1 cellular context compared by ENCODE assay signal in the genomic region with DNA sequence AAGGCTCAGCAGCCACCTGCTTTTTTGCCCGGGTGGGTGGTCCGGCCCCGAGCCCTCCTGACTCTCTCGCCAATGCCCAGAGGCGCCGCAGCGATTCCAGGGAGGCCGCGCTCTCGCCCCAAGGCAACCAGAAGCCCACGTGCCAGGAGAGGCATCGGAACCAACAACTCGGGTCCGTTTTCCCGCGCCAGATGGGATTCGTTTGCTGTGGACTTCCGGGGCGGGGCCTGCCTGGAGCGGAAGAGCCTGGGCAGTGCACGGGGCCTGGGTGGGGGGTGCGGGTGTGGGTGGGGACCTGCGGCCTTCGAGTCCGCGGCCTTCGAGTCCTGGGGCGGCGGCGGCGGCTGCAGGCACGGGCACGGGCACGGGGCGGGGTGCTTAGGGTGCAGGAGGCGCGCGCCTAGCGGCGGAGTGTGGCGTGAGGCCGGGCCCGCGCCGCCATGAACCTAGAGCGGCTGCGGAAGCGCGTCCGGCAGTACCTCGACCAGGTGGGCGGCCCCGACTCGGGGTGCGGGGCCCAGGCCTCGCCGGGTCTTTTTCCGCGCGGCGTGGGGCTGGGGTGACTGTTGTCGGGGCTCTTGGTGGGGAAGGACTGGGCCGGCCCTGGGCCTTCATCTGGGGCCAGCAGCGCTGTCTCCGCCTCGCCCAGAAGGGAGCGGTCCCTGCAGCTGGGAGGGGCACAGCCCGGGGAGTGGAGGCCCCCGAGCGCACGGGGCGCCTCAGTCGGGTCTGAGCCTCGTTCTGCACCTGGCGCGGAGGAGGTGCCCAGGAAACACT.
TF ChIP-seq lines count a peak whose summit lies in the region.

A gene with protein sequence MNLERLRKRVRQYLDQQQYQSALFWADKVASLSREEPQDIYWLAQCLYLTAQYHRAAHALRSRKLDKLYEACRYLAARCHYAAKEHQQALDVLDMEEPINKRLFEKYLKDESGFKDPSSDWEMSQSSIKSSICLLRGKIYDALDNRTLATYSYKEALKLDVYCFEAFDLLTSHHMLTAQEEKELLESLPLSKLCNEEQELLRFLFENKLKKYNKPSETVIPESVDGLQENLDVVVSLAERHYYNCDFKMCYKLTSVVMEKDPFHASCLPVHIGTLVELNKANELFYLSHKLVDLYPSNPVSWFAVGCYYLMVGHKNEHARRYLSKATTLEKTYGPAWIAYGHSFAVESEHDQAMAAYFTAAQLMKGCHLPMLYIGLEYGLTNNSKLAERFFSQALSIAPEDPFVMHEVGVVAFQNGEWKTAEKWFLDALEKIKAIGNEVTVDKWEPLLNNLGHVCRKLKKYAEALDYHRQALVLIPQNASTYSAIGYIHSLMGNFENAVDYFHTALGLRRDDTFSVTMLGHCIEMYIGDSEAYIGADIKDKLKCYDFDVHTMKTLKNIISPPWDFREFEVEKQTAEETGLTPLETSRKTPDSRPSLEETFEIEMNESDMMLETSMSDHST (plus strand): TSS at position 253 of the 777 bp plus-strand sequence. CDS start 188 bp downstream, at position 441.

TF ChIP-seq in H1, 55 proteins besides CTCF, POLR2A, EP300 and RAD21 (continued from another document):
- TF ChIP-seq CHD7 (IDR thresholded peaks at IDR 0.05; ENCODE audit: insufficient replicate concordance, low read length) (no peak), POU5F1 (IDR thresholded peaks at IDR 0.05; ENCODE audit: low read depth, low read length) (0 out of 2 replicates have a peak, but pooled peaks have one; percentile 9), RNF2 (IDR thresholded peaks at IDR 0.05; ENCODE audit: borderline replicate concordance, low read depth, low read length, missing control alignments, poor library complexity, severe bottlenecking) (no peak), ATF3 (IDR thresholded peaks at IDR 0.05; ENCODE audit: insufficient read depth, low read depth, low read length) (no peak), EZH2 (IDR thresholded peaks at IDR 0.05; ENCODE audit: low read depth, low read length, severe bottlenecking) (no peak)
